Comparison of ENCODE assay signal across 9 cellular contexts in the genomic region with DNA sequence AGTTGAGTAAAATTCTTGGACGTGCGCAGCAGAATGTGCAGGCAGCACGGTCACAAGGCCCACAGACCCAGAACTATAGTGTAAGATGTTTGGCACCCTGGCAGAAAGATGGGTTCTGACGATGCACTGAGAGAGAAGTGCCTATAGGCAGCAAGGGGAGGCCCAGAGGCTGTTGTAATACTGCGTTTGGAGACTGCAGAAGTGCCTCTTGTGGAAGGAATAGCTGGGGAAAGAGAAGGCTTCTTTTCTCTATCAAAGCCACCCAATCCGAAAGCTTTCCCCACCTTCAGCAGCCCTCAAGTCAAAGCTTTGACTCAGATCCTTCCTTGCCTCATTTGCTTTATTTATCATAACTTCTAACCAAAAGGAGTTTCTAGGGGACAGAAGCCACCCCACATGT. TPM values are rescaled to one million over a fixed set of nuclear protein-coding genes. Genes with fewer than 3 reads are reported as not detected.
DNase-seq lines count a peak whose midpoint lies in the region; ATAC-seq and TF ChIP-seq lines count a peak whose summit lies in the region.
"Had no signal": no experiment of that assay in that cellular context is flagged by ENCODE, and none has a peak within 500 bp of the region (broad histone marks: within the 10 kb centered on the region; RNA-seq: fewer than 3 reads in every experiment).

No MANE protein-coding gene starts in this region.

- no peak for TF ChIP-seq RAD21 in HCT116 (IDR thresholded peaks at IDR 0.05; ENCODE audit: low read depth)

- CTCF ChIA-PET in HCT116 (lab: Charles Lee): no interaction called here

- no peaks in the 10 kb centered on the region for H3K9me3 ChIP-seq in HCT116 (ENCODE audit: control insufficient read depth in 1 of 2, insufficient read depth in 1 of 2, low read depth in 1 of 2, low read length in 2 of 2)
- no peaks in the 10 kb centered on the region for H3K9me3 ChIP-seq in mesenchymal stem cell (ENCODE audit: control insufficient read depth, low read length)
- no peaks in the 10 kb centered on the region for H3K9me3 ChIP-seq in spleen
- H3K9me3 ChIP-seq: body of pancreas had no signal

- no peak overlapping the region for H4K8ac ChIP-seq in mesenchymal stem cell (ENCODE audit: low read length)

- intact Hi-C loops in HCT116 (cut with micrococcal nuclease): no loop called here
- intact Hi-C loops in spleen (cut with DNase I; ENCODE audit: low total_unique reads): loop anchor here (10.0 kb wide), 1 partner anchor 82 kb away; no protein-coding TSS in a partner anchor

- H3K27ac ChIP-seq in HCT116 (ENCODE audit: low read depth, low read length) (no peak overlapping the region), mesenchymal stem cell (ENCODE audit: low read length, poor library complexity, severe bottlenecking) (peak overlapping the region; percentile 96), spleen (peak overlapping the region in 4 of 8 donors; percentile 98 to 99 (median 98))

- ATAC-seq in HCT116: no peak
- no peak for ATAC-seq in HG03442 (IDR thresholded peaks at IDR 0.05; ENCODE audit: unreplicated experiment)
- no peak for ATAC-seq in GM21381 (IDR thresholded peaks at IDR 0.05; ENCODE audit: unreplicated experiment)
- ATAC-seq: body of pancreas had no signal

- peaks cover 7% of the 10 kb centered on the region for H3K36me3 Mint-ChIP-seq in activated naive CD8-positive, alpha-beta T cell treated with anti-CD3 and anti-CD28 coated beads for 36 hours

- peak overlapping the region; percentile 97; the same call in 1 of the 2 replicates for H3K9ac ChIP-seq in HCT116 (ENCODE audit: low read length)
- peak overlapping the region; percentile 97 for H3K9ac ChIP-seq in mesenchymal stem cell (ENCODE audit: low read length)

- H3K36me3 ChIP-seq in HCT116 (ENCODE audit: control insufficient read depth in 1 of 2, insufficient read depth in 2 of 2, low read length in 2 of 2) (no peaks in the 10 kb centered on the region), mesenchymal stem cell (ENCODE audit: control insufficient read depth in 1 of 2, insufficient read depth in 2 of 2, low read depth in 1 of 2, low read length in 2 of 2) (peaks cover 0 to 4% of the 10 kb centered on the region in 2 experiments), spleen (no peaks in the 10 kb centered on the region)

- TF ChIP-seq CTCF in HCT116 (IDR thresholded peaks at IDR 0.05 in 2 of 3, conservative IDR thresholded peaks at IDR 0.05 in 1 of 3; ENCODE audit: borderline replicate concordance in 1 of 3, insufficient read depth in 1 of 3, low read depth in 2 of 3, low read length in 2 of 3) (no peak), spleen (IDR thresholded peaks at IDR 0.05 in 8 of 11, conservative IDR thresholded peaks at IDR 0.05 in 3 of 11) (no peak)

- no peak overlapping the region for H2AFZ ChIP-seq in HCT116 (ENCODE audit: low read depth, low read length, poor library complexity, severe bottlenecking)
- no peak overlapping the region for H2AFZ ChIP-seq in mesenchymal stem cell (ENCODE audit: low read depth, low read length)

- H3K4me3 ChIP-seq in HCT116 (replicated peaks in 1 of 2; ENCODE audit: low read depth in 1 of 2, low read length in 2 of 2) (peak overlapping the region in 1 of 2 experiments; percentile 92; a peak in 2 of 4 replicates), mesenchymal stem cell (ENCODE audit: insufficient read depth in 1 of 2, low read depth in 1 of 2, low read length in 2 of 2) (peak overlapping the region in 1 of 2 experiments; percentile 89), spleen (peak overlapping the region in 2 of 8 donors; percentile 92)

- 70% methylated on average over 6 of the region's 6 CpGs for WGBS in mesenchymal stem cell
- WGBS in spleen, 5 donors: 57 to 72% (median 64%) methylated on average over 6 of the region's 6 CpGs

- DNase-seq in AG20443 (ENCODE audit: low spot score) (peak; percentile 16), HCT116 (ENCODE audit: low read depth, low spot score) (no peak), mesenchymal stem cell (peak; percentile 67), NCI-H226 (no peak), spleen (no peak)
- no peak for DNase-seq in activated naive CD8-positive, alpha-beta T cell treated with anti-CD3 and anti-CD28 coated beads for 36 hours

- H3K18ac ChIP-seq in mesenchymal stem cell (ENCODE audit: low read depth in 1 of 2, low read length in 2 of 2): no peak overlapping the region

- no peak overlapping the region for H4K91ac ChIP-seq in mesenchymal stem cell (ENCODE audit: low read length)

- peak overlapping the region; percentile 87 for H3K4me3 Mint-ChIP-seq in activated naive CD8-positive, alpha-beta T cell treated with anti-CD3 and anti-CD28 coated beads for 36 hours

- H3K27me3 ChIP-seq in HCT116 (ENCODE audit: insufficient read depth, low read length) (no peaks in the 10 kb centered on the region), mesenchymal stem cell (ENCODE audit: control insufficient read depth in 1 of 2, insufficient read depth in 1 of 2, low read length in 2 of 2) (no peaks in the 10 kb centered on the region), spleen (replicated peaks in 1 of 7) (no peaks in the 10 kb centered on the region)
- H3K27me3 ChIP-seq: body of pancreas had no signal

- no peak overlapping the region for H2AK5ac ChIP-seq in mesenchymal stem cell (ENCODE audit: low read length, severe bottlenecking)

- H3K4me1 ChIP-seq in HCT116 (ENCODE audit: control insufficient read depth in 1 of 2, insufficient read depth in 2 of 2, low read length in 2 of 2) (peaks cover 0 to 29% of the 10 kb centered on the region in 2 experiments; a peak in 2 of 4 replicates), mesenchymal stem cell (ENCODE audit: control insufficient read depth, insufficient read depth, low read depth, low read length) (peaks cover 6% of the 10 kb centered on the region), spleen (peaks cover 8 to 35% (median 25%) of the 10 kb centered on the region in 6 donors)

- H3K79me2 ChIP-seq in HCT116 (ENCODE audit: insufficient read depth, low read length): peaks cover 21% of the 10 kb centered on the region

- no peak overlapping the region for H3K14ac ChIP-seq in mesenchymal stem cell (ENCODE audit: low read length in 2 of 2)

- H3K9me2 ChIP-seq in HCT116 (ENCODE audit: insufficient read depth): no peaks in the 10 kb centered on the region

- no peaks in the 10 kb centered on the region for H3K27me3 Mint-ChIP-seq in activated naive CD8-positive, alpha-beta T cell treated with anti-CD3 and anti-CD28 coated beads for 36 hours

- no peak overlapping the region for H2BK5ac ChIP-seq in mesenchymal stem cell (ENCODE audit: low read depth, low read length, poor library complexity, severe bottlenecking)

- RAD21 ChIA-PET in HCT116 (lab: Charles Lee; ENCODE audit: low non-redundant PET in 1 of 2, low total read pairs in 2 of 2, uncharacterized antibody in 2 of 2, unreplicated experiment in 2 of 2): no interaction called here

- H2BK15ac ChIP-seq in mesenchymal stem cell (ENCODE audit: low read depth, poor library complexity, severe bottlenecking): no peak overlapping the region

- peak overlapping the region in 1 of 2 experiments; percentile 36 for H3K23ac ChIP-seq in mesenchymal stem cell (ENCODE audit: low read length in 2 of 2)

- H2BK12ac ChIP-seq in mesenchymal stem cell (ENCODE audit: low read length in 2 of 2): no peak overlapping the region

- H2BK120ac ChIP-seq in mesenchymal stem cell (ENCODE audit: low read depth, low read length): no peak overlapping the region

- POLR2A ChIA-PET in HCT116 (lab: Charles Lee): no interaction called here

- H3K79me1 ChIP-seq in mesenchymal stem cell (replicated peaks; ENCODE audit: low read length, poor library complexity, severe bottlenecking): peaks cover 4% of the 10 kb centered on the region

- peak overlapping the region; percentile 73 for H3K4me2 ChIP-seq in HCT116 (ENCODE audit: low read length)
- H3K4me2 ChIP-seq in mesenchymal stem cell (ENCODE audit: low read length, poor library complexity, severe bottlenecking): peak overlapping the region; percentile 83

- BruUV-seq in HCT116 (replicated peaks; lab: Mats Ljungman, UMichigan): no TSS peak

- TF ChIP-seq POLR2A in HCT116 (IDR thresholded peaks at IDR 0.05; ENCODE audit: borderline replicate concordance, extremely low read depth, insufficient read depth, insufficient read length) (no peak), spleen (IDR thresholded peaks at IDR 0.05) (no peak)

- H3K27ac Mint-ChIP-seq in activated naive CD8-positive, alpha-beta T cell treated with anti-CD3 and anti-CD28 coated beads for 36 hours: no peak overlapping the region

- H3K4ac ChIP-seq in mesenchymal stem cell (ENCODE audit: low read depth in 1 of 2, low read length in 2 of 2): no peak overlapping the region

- no peaks in the 10 kb centered on the region; the same call in 1 of the 2 replicates for H4K20me1 ChIP-seq in HCT116 (ENCODE audit: insufficient read depth)

- H3K4me1 Mint-ChIP-seq in activated naive CD8-positive, alpha-beta T cell treated with anti-CD3 and anti-CD28 coated beads for 36 hours: peaks cover 14% of the 10 kb centered on the region

- H3K9me3 Mint-ChIP-seq in activated naive CD8-positive, alpha-beta T cell treated with anti-CD3 and anti-CD28 coated beads for 36 hours: no peaks in the 10 kb centered on the region

TF ChIP-seq in HCT116, 20 proteins besides CTCF, POLR2A, EP300 and RAD21:
- TF ChIP-seq ELF1 (IDR thresholded peaks at IDR 0.05; ENCODE audit: borderline replicate concordance, low read depth): no peak
- TF ChIP-seq, protein P1, sequence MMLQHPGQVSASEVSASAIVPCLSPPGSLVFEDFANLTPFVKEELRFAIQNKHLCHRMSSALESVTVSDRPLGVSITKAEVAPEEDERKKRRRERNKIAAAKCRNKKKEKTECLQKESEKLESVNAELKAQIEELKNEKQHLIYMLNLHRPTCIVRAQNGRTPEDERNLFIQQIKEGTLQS (IDR thresholded peaks at IDR 0.05): no peak

RNA-seq across cellular contexts. Expression of a gene that starts 5.2 kb away (rescaled TPM):
- total RNA-seq in HCT116 (2021; ENCODE audit: unreplicated experiment) (70.1 TPM), spleen (10 to 100 TPM; 64.5 to 90.2 (median 84.7) TPM)
- polyA plus RNA-seq in HCT116 (2012): 38.4 and 38.5 TPM in 2 replicates
- total RNA-seq in activated naive CD8-positive, alpha-beta T cell treated with anti-CD3 and anti-CD28 coated beads for 36 hours: 10 to 100 TPM; 74.2 to 77.0 TPM
- 17.8 TPM for polyA plus RNA-seq in mesenchymal stem cell (2013, experiment 1 of 2)
- 18.0 TPM for polyA plus RNA-seq in mesenchymal stem cell (2013, experiment 2 of 2)
- 10 to 100 TPM in 1 of 3 donors, 1 to 10 TPM in 2; 8.2 to 12.5 (median 8.4) TPM for polyA plus RNA-seq in spleen

Comparison
In these comparisons a context has a peak if more than half of its experiments do, and no peak if none do; other contexts are left out.
1. DNase-seq: peak in AG20443 (single experiment) and mesenchymal stem cell (single experiment); none in HCT116 (single experiment), activated naive CD8-positive, alpha-beta T cell treated with anti-CD3 and anti-CD28 coated beads for 36 hours (single experiment), NCI-H226 (single experiment) and spleen (single experiment).